ENCODE assay signal across 2 cellular contexts in genomic region chr4:2805712-2806391, GRCh38.
TF ChIP-seq lines count a peak whose summit lies in the region.

No MANE protein-coding gene starts in this region.

TF ChIP-seq in liver, 16 proteins besides CTCF, POLR2A, EP300 and RAD21:
- peak; percentile 7 for TF ChIP-seq SP1 (IDR thresholded peaks at IDR 0.05)
- no peak for TF ChIP-seq HNF4G (IDR thresholded peaks at IDR 0.05)
- no peak for TF ChIP-seq NR2F2 (IDR thresholded peaks at IDR 0.05)
- no peak for TF ChIP-seq EGR1 (IDR thresholded peaks at IDR 0.05; ENCODE audit: low read depth in 2 of 2)
- TF ChIP-seq TAF1 (conservative IDR thresholded peaks at IDR 0.05), result no peak

TF ChIP-seq in HepG2, 621 proteins besides CTCF, POLR2A, EP300 and RAD21:
- TF ChIP-seq ZNF629 (CRISPR knock-in tag; conservative IDR thresholded peaks at IDR 0.05), result no peak
- TF ChIP-seq NAIF1 (CRISPR knock-in tag; IDR thresholded peaks at IDR 0.05; ENCODE audit: borderline replicate concordance), result no peak
- no peak for TF ChIP-seq ZBTB8A (CRISPR knock-in tag; IDR thresholded peaks at IDR 0.05; ENCODE audit: borderline replicate concordance, low read depth)
- TF ChIP-seq ZBTB42 (CRISPR knock-in tag; IDR thresholded peaks at IDR 0.05), result no peak
- no peak for TF ChIP-seq ZNF138 (CRISPR knock-in tag; IDR thresholded peaks at IDR 0.05; ENCODE audit: low read depth)
- no peak for TF ChIP-seq MED13 (CRISPR knock-in tag; IDR thresholded peaks at IDR 0.05)
- TF ChIP-seq MATR3 (CRISPR knock-in tag; IDR thresholded peaks at IDR 0.05), result no peak
- TF ChIP-seq RFXAP (CRISPR knock-in tag; IDR thresholded peaks at IDR 0.05; ENCODE audit: borderline replicate concordance), result no peak
- no peak for TF ChIP-seq PLRG1 (conservative IDR thresholded peaks at IDR 0.05)
- no peak for TF ChIP-seq TERF1 (CRISPR knock-in tag; IDR thresholded peaks at IDR 0.05)
- TF ChIP-seq ZBTB39 (CRISPR knock-in tag; IDR thresholded peaks at IDR 0.05), result no peak
- TF ChIP-seq NR3C1 (CRISPR knock-in tag; IDR thresholded peaks at IDR 0.05), result no peak
- TF ChIP-seq HIC2 (CRISPR knock-in tag; IDR thresholded peaks at IDR 0.05; ENCODE audit: low read depth), result no peak
- TF ChIP-seq ZNF282 (IDR thresholded peaks at IDR 0.05; ENCODE audit: partially characterized antibody), result no peak
